Comparison of ENCODE assay signal across 8 cellular contexts in the genomic region with DNA sequence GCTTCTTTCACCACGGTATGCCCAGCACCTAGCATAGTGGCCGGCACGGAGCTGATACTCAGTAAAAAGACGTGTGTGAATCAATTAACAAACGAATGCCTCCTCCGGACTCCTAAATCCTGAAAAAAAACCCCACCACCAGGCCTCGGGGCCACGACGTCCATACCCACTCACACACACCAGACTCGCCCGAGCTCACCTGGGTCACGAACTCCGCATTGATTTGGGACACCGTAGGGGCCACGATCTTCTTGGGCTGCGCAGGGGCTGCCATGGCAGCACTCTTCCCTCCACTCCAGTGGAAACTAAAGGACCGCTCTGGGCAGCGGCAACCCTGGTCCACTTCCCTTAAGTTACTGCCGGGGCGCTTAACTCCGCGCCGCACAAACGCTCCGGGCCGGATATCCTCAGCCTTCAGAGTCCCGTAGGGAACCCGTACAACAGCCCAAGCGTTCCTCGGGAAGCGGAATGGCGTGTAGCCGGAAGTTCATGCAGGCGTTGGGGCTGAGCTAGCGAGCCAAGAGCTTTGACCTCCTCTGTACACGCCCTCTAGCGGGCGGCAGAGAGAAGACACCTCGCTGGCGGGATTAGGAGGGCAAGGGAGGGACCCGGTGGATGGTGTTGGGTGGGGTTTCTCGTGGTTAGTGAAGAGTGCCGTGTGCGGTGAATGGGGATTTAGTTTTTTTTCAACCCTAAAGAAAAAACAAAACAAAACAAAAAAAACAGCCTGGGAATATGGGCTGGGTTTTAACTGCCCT. TPM values are rescaled to one million over a fixed set of nuclear protein-coding genes. Genes with fewer than 3 reads are reported as not detected.
A peak's percentile ranks its signal among the peaks of the same experiment; 100 is the strongest.
DNase-seq lines count a peak whose midpoint lies in the region; ATAC-seq and TF ChIP-seq lines count a peak whose summit lies in the region.

Gene AQR, minus strand, starts transcription at position 403 of the 758 bp plus-strand sequence. Its CDS starts 129 bp downstream, at position 274.

- H3K4me3 ChIP-seq in GM06990 (replicated peaks; ENCODE audit: low read depth, low read length) (peak within 1 kb of the TSS; percentile 95), HFF-Myc (replicated peaks; ENCODE audit: low read depth, low read length) (peak within 1 kb of the TSS; percentile 98), gastroesophageal sphincter (peak within 1 kb of the TSS; percentile 65 to 85)

- peak; percentile 55 to 66 for TF ChIP-seq POLR2A in gastroesophageal sphincter (IDR thresholded peaks at IDR 0.05)

- peaks cover 4 to 47% (median 19%) of the 10 kb centered on the region in 3 donors for H3K4me1 ChIP-seq in gastroesophageal sphincter

- in situ Hi-C loops in SK-MEL-5 (cut with HindIII; ENCODE audit: low pct_unique_long_range_greater_than_20kb, low sequenced_read_pairs), result no loop called here

- peak; percentile 100 for ATAC-seq in gastroesophageal sphincter

- peak; percentile 96 for TF ChIP-seq CTCF in GM06990 (IDR thresholded peaks at IDR 0.05; ENCODE audit: insufficient read depth, low read length, poor library complexity, severe bottlenecking)
- peak; percentile 92 for TF ChIP-seq CTCF in HFF-Myc (IDR thresholded peaks at IDR 0.05; ENCODE audit: low read depth, low read length, missing control alignments)
- TF ChIP-seq CTCF in gastroesophageal sphincter (IDR thresholded peaks at IDR 0.05), result peak; percentile 78 to 87 (median 85)

- H3K27me3 ChIP-seq in GM06990 (replicated peaks; ENCODE audit: control insufficient read depth, insufficient read depth, low read length) (no peaks in the 10 kb centered on the region), gastroesophageal sphincter (no peaks in the 10 kb centered on the region)

- WGBS in gastroesophageal sphincter (ENCODE audit: low coverage in 1 of 2), 2 donors, result 0 to 1% methylated on average over 18 to 25 of the region's 44 CpGs

- H3K36me3 ChIP-seq in GM06990 (ENCODE audit: control insufficient read depth, insufficient read depth, low read length) (peaks cover 2% of the 10 kb centered on the region), gastroesophageal sphincter (peaks cover 0 to 3% of the 10 kb centered on the region in 2 donors)

- no peak for TF ChIP-seq EP300 in gastroesophageal sphincter (IDR thresholded peaks at IDR 0.05)

- H3K9me3 ChIP-seq in gastroesophageal sphincter, result no peaks in the 10 kb centered on the region

- DNase-seq in GM06990 (ENCODE audit: extremely low read depth, insufficient read length), result peak; percentile 89
- DNase-seq in HFF-Myc (ENCODE audit: extremely low read depth, low read depth), result peak; percentile 94
- DNase-seq in MV-4-11 (lab: John Stamatoyannopoulos, UW), result peak; percentile 98
- DNase-seq in SK-MEL-5 (ENCODE audit: low read depth, low spot score), result peak; percentile 98
- DNase-seq in activated naive CD4-positive, alpha-beta T cell treated with Interleukin-2 at 50 U/mL for 16 hours, result peak; percentile 92
- DNase-seq in non-pigmented ciliary epithelial cell (ENCODE audit: low read depth), result peak; percentile 91
- peak; percentile 98 for DNase-seq in superior temporal gyrus (ENCODE audit: extremely low spot score)

- H3K27ac ChIP-seq in gastroesophageal sphincter, result peak within 1 kb of the TSS; percentile 29 to 88 (median 87)

RNA-seq across cellular contexts. Expression of gene AQR, which starts in this region (rescaled TPM):
- 20.9 and 26.3 TPM in 2 replicates for total RNA-seq in SK-MEL-5 (2014; rRNA removed; shearing (Covaris generic))
- 12.6 and 19.4 TPM in 2 replicates for polyA plus RNA-seq in SK-MEL-5 (2015; cell fraction: cytosol; rRNA removed)
- polyA plus RNA-seq in SK-MEL-5 (2015; cell fraction: nucleus; rRNA removed), result 47.2 and 47.6 TPM in 2 replicates
- total RNA-seq in gastroesophageal sphincter, result 10 to 100 TPM; 16.4 to 26.9 (median 24.7) TPM

Comparison
In these comparisons a context has a peak if more than half of its experiments do, and no peak if none do; other contexts are left out.
1. Peak in every context shown above with its lines: DNase-seq, ATAC-seq, H3K4me3 ChIP-seq and H3K27ac ChIP-seq.